ENCODE assay signal across 8 cellular contexts in genomic region chr1:27235827-27236226, GRCh38. TPM values are rescaled to one million over a fixed set of nuclear protein-coding genes. Genes with fewer than 3 reads are reported as not detected.
DNase-seq lines count a peak whose midpoint lies in the region; ATAC-seq and TF ChIP-seq lines count a peak whose summit lies in the region.

No MANE protein-coding gene starts in this region.

- H3K27me3 ChIP-seq in OCI-LY3 (ENCODE audit: low read depth, low read length), result no peaks in the 10 kb centered on the region
- no peaks in the 10 kb centered on the region for H3K27me3 ChIP-seq in prostate gland (replicated peaks; ENCODE audit: insufficient read depth)

- 33% methylated on average over 7 of the region's 7 CpGs for WGBS in prostate gland

- H3K4me2 ChIP-seq in OCI-LY3 (ENCODE audit: low read length), result peak overlapping the region; percentile 87

- H2AFZ ChIP-seq in OCI-LY3 (ENCODE audit: low read depth, low read length), result no peak overlapping the region

- H3K36me3 ChIP-seq in ES-I3 (ENCODE audit: insufficient read depth, low read length), result no peaks in the 10 kb centered on the region
- H3K36me3 ChIP-seq in OCI-LY3 (replicated peaks; ENCODE audit: low read depth, low read length), result no peaks in the 10 kb centered on the region
- H3K36me3 ChIP-seq in prostate gland, result no peaks in the 10 kb centered on the region

- no peaks in the 10 kb centered on the region for H4K20me1 ChIP-seq in OCI-LY3 (ENCODE audit: insufficient read depth, low read length)

- DNase-seq in epithelial cell of esophagus (ENCODE audit: low read depth) (peak; percentile 51), prostate gland (ENCODE audit: low spot score) (no peak), NCI-H2171 treated with DMSO at 0.1 percent for 48 hours (lab: John Stamatoyannopoulos, UW) (no peak)

- no peaks in the 10 kb centered on the region for H3K9me3 ChIP-seq in ES-I3 (ENCODE audit: control insufficient read depth, insufficient read depth, low read length)
- no peaks in the 10 kb centered on the region for H3K9me3 ChIP-seq in OCI-LY3 (ENCODE audit: insufficient read depth, low read length)
- H3K9me3 ChIP-seq in prostate gland, result no peaks in the 10 kb centered on the region

- no peak for TF ChIP-seq POLR2A in prostate gland (IDR thresholded peaks at IDR 0.05)

- intact Hi-C loops in prostate gland (cut with DNase I), result no loop called here

- H3K4me3 ChIP-seq in OCI-LY3 (ENCODE audit: low read length) (peak overlapping the region; percentile 97), epithelial cell of esophagus (ENCODE audit: low read length) (peak overlapping the region; percentile 77), prostate gland (peak overlapping the region; percentile 94 to 99)

- H3K27ac ChIP-seq in OCI-LY3 (ENCODE audit: low read length), result peak overlapping the region; percentile 42
- H3K27ac ChIP-seq in prostate gland, result peak overlapping the region; percentile 82 to 90

- H3K4me1 ChIP-seq in ES-I3 (ENCODE audit: insufficient read depth, low read length) (peaks cover 4% of the 10 kb centered on the region), OCI-LY3 (ENCODE audit: low read length) (peaks cover 29% of the 10 kb centered on the region), prostate gland (replicated peaks) (no peaks in the 10 kb centered on the region)

- peaks cover 20% of the 10 kb centered on the region for H3K79me2 ChIP-seq in OCI-LY3 (ENCODE audit: low read length)

- H3K9ac ChIP-seq in ES-I3 (ENCODE audit: low read depth, low read length) (peak overlapping the region; percentile 57; the same call in 1 of the 2 replicates), OCI-LY3 (ENCODE audit: low read length) (peak overlapping the region; percentile 70)

- TF ChIP-seq CTCF in OCI-LY3 (IDR thresholded peaks at IDR 0.05; ENCODE audit: low read depth, low read length) (no peak), epithelial cell of esophagus (IDR thresholded peaks at IDR 0.05; ENCODE audit: insufficient read depth, low read depth, low read length, missing control alignments) (no peak), prostate gland (IDR thresholded peaks at IDR 0.05) (no peak)

- ATAC-seq in HG03108 (IDR thresholded peaks at IDR 0.05; ENCODE audit: unreplicated experiment) (no peak), HG03039 (IDR thresholded peaks at IDR 0.05; ENCODE audit: unreplicated experiment) (no peak), GM21528 (IDR thresholded peaks at IDR 0.05; ENCODE audit: low FRiP score, unreplicated experiment) (no peak)

RNA-seq across cellular contexts. Expression of gene WDTC1, which starts 1.4 kb away (rescaled TPM):
- 10 to 100 TPM; 45.1 to 56.1 TPM for total RNA-seq in prostate gland
